In genomic region chr19:32404939-32405430, GRCh38 we compare ENCODE assay signal across 8 cellular contexts. TPM values are rescaled to one million over a fixed set of nuclear protein-coding genes. Genes with fewer than 3 reads are reported as not detected.
DNase-seq lines count a peak whose midpoint lies in the region; ATAC-seq and TF ChIP-seq lines count a peak whose summit lies in the region.

No MANE protein-coding gene starts in this region.

- peak; percentile 42 for DNase-seq in AG10803 (ENCODE audit: low read depth)
- no peak for DNase-seq in epithelial cell of proximal tubule (ENCODE audit: low read depth)
- DNase-seq in mucosa of descending colon: peak; percentile 65 to 79 (median 76)

- H3K4me3 ChIP-seq in AG10803 (ENCODE audit: low read length): peak overlapping the region; percentile 88
- H3K4me3 ChIP-seq in epithelial cell of proximal tubule (ENCODE audit: low read depth, low read length): peak overlapping the region; percentile 84
- H3K4me3 ChIP-seq in mucosa of descending colon: peak overlapping the region; percentile 90
- H3K4me3 ChIP-seq in urinary bladder (ENCODE audit: low read depth, low read length): peak overlapping the region; percentile 98

- intact Hi-C loops in mucosa of descending colon (cut with DNase I, micrococcal nuclease): loop anchor here in 1 of 2 donors (10.0 kb wide), 1 partner anchor 50 kb away; no protein-coding TSS in a partner anchor

- H3K4me1 ChIP-seq in mucosa of descending colon (ENCODE audit: low read depth) (peaks cover 13% of the 10 kb centered on the region), urinary bladder (ENCODE audit: insufficient read depth) (no peaks in the 10 kb centered on the region)

- H3K36me3 ChIP-seq in mucosa of descending colon (ENCODE audit: low read depth) (no peaks in the 10 kb centered on the region), urinary bladder (ENCODE audit: insufficient read depth) (no peaks in the 10 kb centered on the region)

- no peak for TF ChIP-seq CTCF in AG10803 (conservative IDR thresholded peaks at IDR 0.05; ENCODE audit: low read length)
- TF ChIP-seq CTCF in VCaP (conservative IDR thresholded peaks at IDR 0.05): no peak
- TF ChIP-seq CTCF in epithelial cell of proximal tubule (conservative IDR thresholded peaks at IDR 0.05; ENCODE audit: low read depth, low read length): no peak
- no peak for TF ChIP-seq CTCF in mucosa of descending colon (IDR thresholded peaks at IDR 0.05)

- peak; percentile 16 for ATAC-seq in GM18505 (IDR thresholded peaks at IDR 0.05; ENCODE audit: unreplicated experiment)
- peak; percentile 15 for ATAC-seq in HG03460 (IDR thresholded peaks at IDR 0.05; ENCODE audit: unreplicated experiment)
- ATAC-seq in mucosa of descending colon: peak; percentile 55
- ATAC-seq in HG03469 (IDR thresholded peaks at IDR 0.05; ENCODE audit: unreplicated experiment): no peak

- WGBS in urinary bladder: 1% methylated on average over 36 of the region's 36 CpGs

- TF ChIP-seq POLR2A in GM18505 (IDR thresholded peaks at IDR 0.05; ENCODE audit: borderline replicate concordance, extremely low read depth, insufficient read depth, insufficient read length): no peak

- H3K27ac ChIP-seq in VCaP (peak overlapping the region; percentile 99), urinary bladder (ENCODE audit: low read depth) (peak overlapping the region; percentile 97)

- H3K9me3 ChIP-seq in mucosa of descending colon: no peaks in the 10 kb centered on the region

RNA-seq across cellular contexts. Expression of gene DPY19L3, which starts 0.6 kb away (rescaled TPM):
- total RNA-seq in epithelial cell of proximal tubule (13.8 and 14.0 TPM in 2 replicates), mucosa of descending colon (10 to 100 TPM; 20.0 to 24.0 (median 21.5) TPM), urinary bladder (62.7 TPM)
- polyA plus RNA-seq in urinary bladder: 6.9 TPM

RNA-seq across cellular contexts. Expression of gene ZNF507, which starts 59.6 kb away (rescaled TPM):
- 5.1 and 7.6 TPM in 2 replicates for total RNA-seq in epithelial cell of proximal tubule
- 10 to 100 TPM; 18.4 to 29.5 (median 21.6) TPM for total RNA-seq in mucosa of descending colon
- 35.5 TPM for total RNA-seq in urinary bladder
- 8.9 TPM for polyA plus RNA-seq in urinary bladder
